Comparison of ENCODE assay signal across 10 cellular contexts in genomic region chr11:64319421-64319761, GRCh38. TPM values are rescaled to one million over a fixed set of nuclear protein-coding genes. Genes with fewer than 3 reads are reported as not detected.
A peak's percentile ranks its signal among the peaks of the same experiment; 100 is the strongest.
DNase-seq lines count a peak whose midpoint lies in the region; ATAC-seq and TF ChIP-seq lines count a peak whose summit lies in the region.
"Had no signal": no experiment of that assay in that cellular context is flagged by ENCODE, and none has a peak within 500 bp of the region (broad histone marks: within the 10 kb centered on the region; RNA-seq: fewer than 3 reads in every experiment).

No MANE protein-coding gene starts in this region.

- H3K4me1 ChIP-seq in heart right ventricle (peaks cover 3 to 34% (median 26%) of the 10 kb centered on the region in 9 donors), lower lobe of right lung (peaks cover 35% of the 10 kb centered on the region), upper lobe of right lung (peaks cover 18% of the 10 kb centered on the region)

- H3K27ac ChIP-seq in heart right ventricle (peak overlapping the region in 9 of 10 donors; percentile 91 to 100 (median 98)), angular gyrus (ENCODE audit: low read depth, low read length) (peak overlapping the region; percentile 73), lower lobe of right lung (peak overlapping the region; percentile 100), upper lobe of right lung (peak overlapping the region; percentile 98)

- H3K36me3 ChIP-seq in heart right ventricle (peaks cover 0 to 58% (median 16%) of the 10 kb centered on the region in 9 donors), lower lobe of right lung (peaks cover 39% of the 10 kb centered on the region), upper lobe of right lung (peaks cover 27% of the 10 kb centered on the region)

- WGBS in heart right ventricle, 2 donors: 86 to 88% methylated on average over 4 of the region's 4 CpGs

- TF ChIP-seq CTCF in heart right ventricle (IDR thresholded peaks at IDR 0.05): no peak
- TF ChIP-seq CTCF in lower lobe of right lung (IDR thresholded peaks at IDR 0.05): no peak
- no peak for TF ChIP-seq CTCF in upper lobe of right lung (IDR thresholded peaks at IDR 0.05)

- ATAC-seq in heart right ventricle (no peak), left cardiac atrium (no peak), lower lobe of right lung (no peak), upper lobe of right lung (peak; percentile 1), HG03469 (IDR thresholded peaks at IDR 0.05; ENCODE audit: unreplicated experiment) (no peak)
- ATAC-seq: left colon had no signal

- H3K4me3 ChIP-seq in heart right ventricle: peak overlapping the region in 6 of 10 donors; percentile 10 to 93 (median 82)
- peak overlapping the region; percentile 92 for H3K4me3 ChIP-seq in lower lobe of right lung
- H3K4me3 ChIP-seq in upper lobe of right lung: peak overlapping the region; percentile 87

- no peaks in the 10 kb centered on the region for H3K9me3 ChIP-seq in heart right ventricle
- H3K9me3 ChIP-seq in lower lobe of right lung: no peaks in the 10 kb centered on the region
- no peaks in the 10 kb centered on the region for H3K9me3 ChIP-seq in upper lobe of right lung

- H3K27me3 ChIP-seq in heart right ventricle (no peaks in the 10 kb centered on the region), lower lobe of right lung (ENCODE audit: low read depth) (no peaks in the 10 kb centered on the region), upper lobe of right lung (no peaks in the 10 kb centered on the region)

- no peak for DNase-seq in heart right ventricle
- DNase-seq in left cardiac atrium: no peak
- DNase-seq in lower lobe of right lung: peak; percentile 57
- DNase-seq in upper lobe of right lung: peak; percentile 75
- no peak for DNase-seq in NCI-H2029 (lab: John Stamatoyannopoulos, UW)
- no peak for DNase-seq in islet precursor cell
- DNase-seq: NK-92 treated with Interleukin-12 subunit alpha and Interleukin-12 subunit beta, amount 100 ng/mL, for 24 hours had no signal

- intact Hi-C loops in heart right ventricle (cut with DNase I): loop anchor here in 6 of 10 donors (2.0 to 5.0 kb wide), 3 partner anchors 33 to 38 kb away; partner anchors contain the start of gene RPS6KA4 (in 4 of the 6)
- intact Hi-C loops in left cardiac atrium (cut with DNase I): no loop called here
- intact Hi-C loops in lower lobe of right lung (cut with DNase I): no loop called here
- intact Hi-C loops in upper lobe of right lung (cut with DNase I): no loop called here

RNA-seq across cellular contexts. Expression of gene PRDX5, which starts 1.5 kb away (rescaled TPM):
- total RNA-seq in heart right ventricle: 100 to 1,000 TPM; 264 to 395 (median 288) TPM
- 100 to 1,000 TPM; 486 to 750 TPM for polyA plus RNA-seq in heart right ventricle
- total RNA-seq in left cardiac atrium: 100 to 1,000 TPM; 264 to 298 TPM
- total RNA-seq in lower lobe of right lung: 203 TPM
- 176 TPM for total RNA-seq in upper lobe of right lung

RNA-seq across cellular contexts. Expression of gene TRMT112, which starts 2.0 kb away (rescaled TPM):
- total RNA-seq in heart right ventricle: 100 to 1,000 TPM in 2 of 10 donors, 10 to 100 TPM in 8; 68.7 to 121 (median 90.2) TPM
- 100 to 1,000 TPM; 182 to 208 TPM for polyA plus RNA-seq in heart right ventricle
- 100 to 1,000 TPM in 1 of 2 donors, 10 to 100 TPM in 1; 94.1 to 101 TPM for total RNA-seq in left cardiac atrium
- 178 TPM for total RNA-seq in lower lobe of right lung
- 168 TPM for total RNA-seq in upper lobe of right lung

RNA-seq across cellular contexts. Expression of gene ESRRA, which starts 14.1 kb away (rescaled TPM):
- total RNA-seq in heart right ventricle: 100 to 1,000 TPM; 115 to 225 (median 132) TPM
- 100 to 1,000 TPM; 180 TPM for polyA plus RNA-seq in heart right ventricle
- total RNA-seq in left cardiac atrium: 100 to 1,000 TPM; 147 to 150 TPM
- 47.9 TPM for total RNA-seq in lower lobe of right lung
- total RNA-seq in upper lobe of right lung: 51.9 TPM

RNA-seq across cellular contexts. Expression of gene CATSPERZ, which starts 19.2 kb away (rescaled TPM):
- total RNA-seq in heart right ventricle (not detected), left cardiac atrium (under 1 TPM in 1 of 2 donors, not detected in 1; 0.32 TPM), lower lobe of right lung (not detected), upper lobe of right lung (not detected)
- under 1 TPM in 1 of 2 donors, not detected in 1; 0.10 TPM for polyA plus RNA-seq in heart right ventricle

RNA-seq across cellular contexts. Expression of gene CCDC88B, which starts 20.6 kb away (rescaled TPM):
- total RNA-seq in heart right ventricle: 10 to 100 TPM in 1 of 10 donors, 1 to 10 TPM in 9; 4.2 to 13.1 (median 5.6) TPM
- polyA plus RNA-seq in heart right ventricle: 10 to 100 TPM; 10.5 to 42.7 TPM
- total RNA-seq in left cardiac atrium: 10 to 100 TPM in 1 of 2 donors, 1 to 10 TPM in 1; 9.2 to 10.6 TPM
- 40.0 TPM for total RNA-seq in lower lobe of right lung
- 20.7 TPM for total RNA-seq in upper lobe of right lung

Comparison
In these comparisons a context has a peak if more than half of its experiments do, and no peak if none do; other contexts are left out.
1. intact Hi-C loops: an anchor here in heart right ventricle (2.0 to 5.0 kb wide); none called in left cardiac atrium, lower lobe of right lung and upper lobe of right lung.
2. DNase-seq: peak in lower lobe of right lung (single experiment) and upper lobe of right lung (single experiment); none in heart right ventricle (0 of 2), left cardiac atrium (single experiment), NCI-H2029 (single experiment) and islet precursor cell (single experiment).
3. Peak in every context shown above with its lines, with median percentiles within 50 percentile points of each other: H3K27ac ChIP-seq and H3K4me3 ChIP-seq.